ENCODE assay signal across 18 cellular contexts in genomic region chr19:5335101-5335500, GRCh38. TPM values are rescaled to one million over a fixed set of nuclear protein-coding genes. Genes with fewer than 3 reads are reported as not detected.
DNase-seq lines count a peak whose midpoint lies in the region; ATAC-seq and TF ChIP-seq lines count a peak whose summit lies in the region.
"Had no signal": no experiment of that assay in that cellular context is flagged by ENCODE, and none has a peak within 500 bp of the region (broad histone marks: within the 10 kb centered on the region; RNA-seq: fewer than 3 reads in every experiment).

No MANE protein-coding gene starts in this region.

- H3K27me3 ChIP-seq in BLaER1 = peaks cover 69% of the 10 kb centered on the region
- peaks cover 5% of the 10 kb centered on the region for H3K27me3 ChIP-seq in Loucy (ENCODE audit: insufficient read depth, low read length, poor library complexity, severe bottlenecking)
- H3K27me3 ChIP-seq in neural progenitor cell = no peaks in the 10 kb centered on the region
- H3K27me3 ChIP-seq in A673 (replicated peaks; ENCODE audit: insufficient read depth, low read depth, low read length, poor library complexity) = no peaks in the 10 kb centered on the region

- H3K9me3 ChIP-seq in BLaER1 (no peaks in the 10 kb centered on the region), Loucy (ENCODE audit: insufficient read depth, low read depth, low read length) (no peaks in the 10 kb centered on the region), neural progenitor cell (ENCODE audit: low read depth) (no peaks in the 10 kb centered on the region), A673 (ENCODE audit: low read depth, low read length, poor library complexity, severe bottlenecking) (no peaks in the 10 kb centered on the region)
- H3K9me3 ChIP-seq: MG63, SJSA1 had no signal

- no peaks in the 10 kb centered on the region for H3K79me2 ChIP-seq in Loucy (ENCODE audit: insufficient read depth, low read length)
- peaks cover 99% of the 10 kb centered on the region for H3K79me2 ChIP-seq in neural progenitor cell (ENCODE audit: low read depth)

- H3K27ac Mint-ChIP-seq in central memory CD8-positive, alpha-beta T cell (ENCODE audit: low read depth) = peak overlapping the region; percentile 84
- peak overlapping the region; percentile 81 for H3K27ac Mint-ChIP-seq in neural progenitor cell
- H3K27ac Mint-ChIP-seq in activated CD4-positive, alpha-beta memory T cell treated with anti-CD3 and anti-CD28 coated beads, Interleukin-2, amount 10 ng/mL, durations not matched to agents 7 days and 5 days = no peak overlapping the region

- no TSS peak for BruUV-seq in A673 (replicated peaks; lab: Mats Ljungman, UMichigan)

- H3K4me2 ChIP-seq in BLaER1 = peak overlapping the region; percentile 81
- peak overlapping the region; percentile 66 for H3K4me2 ChIP-seq in Loucy (ENCODE audit: low read depth, low read length, poor library complexity, severe bottlenecking)
- H3K4me2 ChIP-seq in neural progenitor cell = no peak overlapping the region
- H3K4me2 ChIP-seq: KMS-11 had no signal

- H3K4me1 Mint-ChIP-seq in central memory CD8-positive, alpha-beta T cell = peaks cover 20% of the 10 kb centered on the region
- H3K4me1 Mint-ChIP-seq in neural progenitor cell = peaks cover 33% of the 10 kb centered on the region
- peaks cover 5% of the 10 kb centered on the region for H3K4me1 Mint-ChIP-seq in activated CD4-positive, alpha-beta memory T cell treated with anti-CD3 and anti-CD28 coated beads, Interleukin-2, amount 10 ng/mL, durations not matched to agents 7 days and 5 days

- H2AFZ ChIP-seq in Loucy (ENCODE audit: low read length) (peak overlapping the region; percentile 84; the same call in 1 of the 2 replicates), neural progenitor cell (replicated peaks) (no peak overlapping the region)

- H3K36me3 ChIP-seq in BLaER1 = no peaks in the 10 kb centered on the region
- H3K36me3 ChIP-seq in Loucy (ENCODE audit: insufficient read depth, low read length) = no peaks in the 10 kb centered on the region
- H3K36me3 ChIP-seq in neural progenitor cell = no peaks in the 10 kb centered on the region
- H3K36me3 ChIP-seq in A673 (ENCODE audit: insufficient read depth, low read length, poor library complexity, severe bottlenecking) = no peaks in the 10 kb centered on the region
- H3K36me3 ChIP-seq: MG63, SJSA1 had no signal

- no peak overlapping the region for H3K27ac ChIP-seq in BLaER1
- H3K27ac ChIP-seq in neural progenitor cell = no peak overlapping the region
- H3K27ac ChIP-seq in A673 (ENCODE audit: low read depth, low read length, poor library complexity, severe bottlenecking) = no peak overlapping the region
- H3K27ac ChIP-seq: KMS-11, SJSA1 had no signal

- ATAC-seq in central memory CD8-positive, alpha-beta T cell (replicated peaks; ENCODE audit: extremely low read depth, poor library complexity, severe bottlenecking) = no peak
- ATAC-seq in stimulated activated naive CD8-positive, alpha-beta T cell treated with anti-CD3 and anti-CD28 coated beads, Interleukin-15, Interleukin-2, amounts not matched to agents 100 U/mL and 50 U/mL, for 24 hours = no peak

- no peak overlapping the region for H3K4me3 Mint-ChIP-seq in central memory CD8-positive, alpha-beta T cell
- H3K4me3 Mint-ChIP-seq in neural progenitor cell = no peak overlapping the region
- no peak overlapping the region for H3K4me3 Mint-ChIP-seq in activated CD4-positive, alpha-beta memory T cell treated with anti-CD3 and anti-CD28 coated beads, Interleukin-2, amount 10 ng/mL, durations not matched to agents 7 days and 5 days

- H3F3A ChIP-seq in Loucy (ENCODE audit: low read depth) = no peaks in the 10 kb centered on the region
- H3F3A ChIP-seq in neural progenitor cell (ENCODE audit: low read depth) = peaks cover 25% of the 10 kb centered on the region

- CTCF ChIA-PET in A673 (lab: Charles Lee) = no interaction called here
- CTCF ChIA-PET in activated CD4-positive, alpha-beta memory T cell treated with anti-CD3 and anti-CD28 coated beads, Interleukin-2, amount 10 ng/mL, durations not matched to agents 7 days and 5 days (lab: Charles Lee) = no interaction called here

- H3K4me3 ChIP-seq in BLaER1 (peak overlapping the region; percentile 40; the same call in 1 of the 2 replicates), Loucy (ENCODE audit: low read length, poor library complexity, severe bottlenecking) (no peak overlapping the region), neural progenitor cell (no peak overlapping the region), A673 (ENCODE audit: low read depth, low read length, poor library complexity, severe bottlenecking) (no peak overlapping the region)
- H3K4me3 ChIP-seq: MG63, SJSA1 had no signal

- no peaks in the 10 kb centered on the region for H3K9me2 ChIP-seq in Loucy (replicated peaks; ENCODE audit: low read depth, low read length)

- intact Hi-C loops in A673 (cut with micrococcal nuclease; ENCODE audit: unreplicated experiment) = no loop called here

- peaks cover 50% of the 10 kb centered on the region for H4K20me1 ChIP-seq in BLaER1
- H4K20me1 ChIP-seq in Loucy (ENCODE audit: insufficient read depth, low read length, poor library complexity, severe bottlenecking) = no peaks in the 10 kb centered on the region
- H4K20me1 ChIP-seq in neural progenitor cell (ENCODE audit: low read depth) = peaks cover 98% of the 10 kb centered on the region

- POLR2A ChIA-PET in A673 (lab: Charles Lee; ENCODE audit: low non-redundant PET) = no interaction called here
- POLR2A ChIA-PET in activated CD4-positive, alpha-beta memory T cell treated with anti-CD3 and anti-CD28 coated beads, Interleukin-2, amount 10 ng/mL, durations not matched to agents 7 days and 5 days (lab: Charles Lee) = no interaction called here

- no peaks in the 10 kb centered on the region for H3K9me3 Mint-ChIP-seq in central memory CD8-positive, alpha-beta T cell
- H3K9me3 Mint-ChIP-seq in neural progenitor cell = no peaks in the 10 kb centered on the region
- no peaks in the 10 kb centered on the region for H3K9me3 Mint-ChIP-seq in activated CD4-positive, alpha-beta memory T cell treated with anti-CD3 and anti-CD28 coated beads, Interleukin-2, amount 10 ng/mL, durations not matched to agents 7 days and 5 days

- H3K9ac ChIP-seq in BLaER1 = 0 out of 2 replicates have a peak overlapping the region, but pooled peaks have one; percentile 46
- no peak overlapping the region for H3K9ac ChIP-seq in Loucy (ENCODE audit: low read depth, low read length, poor library complexity, severe bottlenecking)
- H3K9ac ChIP-seq in neural progenitor cell = no peak overlapping the region
- H3K9ac ChIP-seq: KMS-11 had no signal

- peaks cover 60% of the 10 kb centered on the region for H3K4me1 ChIP-seq in BLaER1
- H3K4me1 ChIP-seq in Loucy (ENCODE audit: insufficient read depth, low read length, poor library complexity, severe bottlenecking) = peaks cover 8% of the 10 kb centered on the region
- peaks cover 28% of the 10 kb centered on the region for H3K4me1 ChIP-seq in neural progenitor cell
- peaks cover 11% of the 10 kb centered on the region for H3K4me1 ChIP-seq in A673 (ENCODE audit: insufficient read depth, low read length, poor library complexity, severe bottlenecking)

- H3K27me3 Mint-ChIP-seq in central memory CD8-positive, alpha-beta T cell = peaks cover 66% of the 10 kb centered on the region
- H3K27me3 Mint-ChIP-seq in neural progenitor cell (ENCODE audit: insufficient read depth, low read depth) = peaks cover 14% of the 10 kb centered on the region
- peaks cover 38% of the 10 kb centered on the region for H3K27me3 Mint-ChIP-seq in activated CD4-positive, alpha-beta memory T cell treated with anti-CD3 and anti-CD28 coated beads, Interleukin-2, amount 10 ng/mL, durations not matched to agents 7 days and 5 days

- no peak for DNase-seq in central memory CD8-positive, alpha-beta T cell (ENCODE audit: low spot score in 2 of 2)
- DNase-seq in neural progenitor cell (ENCODE audit: low spot score) (no peak), A673 (ENCODE audit: low spot score) (no peak)
- no peak for DNase-seq in stimulated activated naive CD8-positive, alpha-beta T cell treated with anti-CD3 and anti-CD28 coated beads, Interleukin-15, Interleukin-2, amounts not matched to agents 100 U/mL and 50 U/mL, for 24 hours
- DNase-seq in activated CD4-positive, alpha-beta memory T cell treated with anti-CD3 and anti-CD28 coated beads, Interleukin-2, amount 10 ng/mL, durations not matched to agents 7 days and 5 days = no peak
- DNase-seq: COR-L47; GF-D8; GOT3; MG63; NCI-H1092 treated with DMSO at 0.1 percent for 48 hours; NCI-H1694; NCI-H2107; NCI-H446; NK-92 treated with Interleukin-12 subunit alpha and Interleukin-12 subunit beta, amount 100 ng/mL, for 24 hours had no signal

- TF ChIP-seq CTCF in Loucy (conservative IDR thresholded peaks at IDR 0.05; ENCODE audit: low read length) = no peak
- no peak for TF ChIP-seq CTCF in neural progenitor cell (IDR thresholded peaks at IDR 0.05)
- TF ChIP-seq CTCF in A673 (conservative IDR thresholded peaks at IDR 0.05; ENCODE audit: low read depth, low read length) = no peak

- H3K36me3 Mint-ChIP-seq in central memory CD8-positive, alpha-beta T cell (ENCODE audit: insufficient read depth) = no peaks in the 10 kb centered on the region
- H3K36me3 Mint-ChIP-seq in neural progenitor cell = peaks cover 5% of the 10 kb centered on the region
- H3K36me3 Mint-ChIP-seq in activated CD4-positive, alpha-beta memory T cell treated with anti-CD3 and anti-CD28 coated beads, Interleukin-2, amount 10 ng/mL, durations not matched to agents 7 days and 5 days (ENCODE audit: low read depth) = peaks cover 4% of the 10 kb centered on the region

RNA-seq across cellular contexts. Expression of gene PTPRS, which starts 5.5 kb away (rescaled TPM):
- total RNA-seq in neural progenitor cell (ENCODE audit: low replicate concordance) = 167 and 403 TPM in 2 replicates
- 215 and 240 TPM in 2 replicates for total RNA-seq in A673 (2021)
- total RNA-seq in activated CD4-positive, alpha-beta memory T cell treated with anti-CD3 and anti-CD28 coated beads, Interleukin-2, amount 10 ng/mL, durations not matched to agents 7 days and 5 days = not detected

Comparison
In these comparisons a context has a peak if more than half of its experiments do, and no peak if none do; other contexts are left out.
1. RNA of gene PTPRS, which starts 5.5 kb away (total RNA-seq): 215 to 240 TPM in A673 and 167 to 403 TPM in neural progenitor cell; not detected in activated CD4-positive, alpha-beta memory T cell treated with anti-CD3 and anti-CD28 coated beads, Interleukin-2, amount 10 ng/mL, durations not matched to agents 7 days and 5 days; every median in the first group is over 100 times any median in the second.